1 cellular context compared by ENCODE assay signal in the genomic region with DNA sequence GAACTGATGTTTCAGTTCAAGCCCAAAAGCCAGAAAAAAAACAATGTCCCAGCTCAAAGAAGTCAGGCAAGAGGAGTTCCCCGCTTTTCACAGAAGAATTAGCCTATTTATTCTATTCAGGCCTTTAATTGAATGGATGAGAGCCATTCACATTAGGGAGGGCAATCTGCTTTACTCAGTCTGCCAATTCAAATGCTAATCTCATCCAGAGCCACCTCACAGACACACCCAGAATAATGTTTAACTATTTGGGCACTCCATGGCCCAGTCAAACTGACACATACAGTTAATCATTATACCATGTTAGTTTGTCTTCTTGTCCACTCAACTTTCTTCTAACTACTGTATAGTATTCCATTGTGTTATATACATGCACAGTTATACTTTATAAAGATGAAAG.
TF ChIP-seq lines count a peak whose summit lies in the region.

No MANE protein-coding gene starts in this region.

TF ChIP-seq in GM12878, 131 proteins besides CTCF, POLR2A, EP300 and RAD21 (continued from another document):
- TF ChIP-seq SKIL (IDR thresholded peaks at IDR 0.05; ENCODE audit: low read depth, poor library complexity, severe bottlenecking): no peak
- TF ChIP-seq MXI1 (IDR thresholded peaks at IDR 0.05; ENCODE audit: low read depth, low read length): no peak
- TF ChIP-seq MLLT1 (IDR thresholded peaks at IDR 0.05): no peak
- no peak for TF ChIP-seq NR2C1 (IDR thresholded peaks at IDR 0.05)
- no peak for TF ChIP-seq SPI1 (IDR thresholded peaks at IDR 0.05; ENCODE audit: borderline replicate concordance, insufficient read depth, low read depth, low read length)
- TF ChIP-seq SMAD5 (IDR thresholded peaks at IDR 0.05; ENCODE audit: low read depth): no peak
- TF ChIP-seq E4F1 (IDR thresholded peaks at IDR 0.05; ENCODE audit: borderline replicate concordance, partially characterized antibody): no peak
- no peak for TF ChIP-seq YY1 (IDR thresholded peaks at IDR 0.05; ENCODE audit: low read depth, low read length)
- no peak for TF ChIP-seq DPF2 (IDR thresholded peaks at IDR 0.05)
- TF ChIP-seq NR2C2 (IDR thresholded peaks at IDR 0.05; ENCODE audit: borderline replicate concordance, control insufficient read depth, insufficient read length, low read depth): no peak
- TF ChIP-seq, protein P1, sequence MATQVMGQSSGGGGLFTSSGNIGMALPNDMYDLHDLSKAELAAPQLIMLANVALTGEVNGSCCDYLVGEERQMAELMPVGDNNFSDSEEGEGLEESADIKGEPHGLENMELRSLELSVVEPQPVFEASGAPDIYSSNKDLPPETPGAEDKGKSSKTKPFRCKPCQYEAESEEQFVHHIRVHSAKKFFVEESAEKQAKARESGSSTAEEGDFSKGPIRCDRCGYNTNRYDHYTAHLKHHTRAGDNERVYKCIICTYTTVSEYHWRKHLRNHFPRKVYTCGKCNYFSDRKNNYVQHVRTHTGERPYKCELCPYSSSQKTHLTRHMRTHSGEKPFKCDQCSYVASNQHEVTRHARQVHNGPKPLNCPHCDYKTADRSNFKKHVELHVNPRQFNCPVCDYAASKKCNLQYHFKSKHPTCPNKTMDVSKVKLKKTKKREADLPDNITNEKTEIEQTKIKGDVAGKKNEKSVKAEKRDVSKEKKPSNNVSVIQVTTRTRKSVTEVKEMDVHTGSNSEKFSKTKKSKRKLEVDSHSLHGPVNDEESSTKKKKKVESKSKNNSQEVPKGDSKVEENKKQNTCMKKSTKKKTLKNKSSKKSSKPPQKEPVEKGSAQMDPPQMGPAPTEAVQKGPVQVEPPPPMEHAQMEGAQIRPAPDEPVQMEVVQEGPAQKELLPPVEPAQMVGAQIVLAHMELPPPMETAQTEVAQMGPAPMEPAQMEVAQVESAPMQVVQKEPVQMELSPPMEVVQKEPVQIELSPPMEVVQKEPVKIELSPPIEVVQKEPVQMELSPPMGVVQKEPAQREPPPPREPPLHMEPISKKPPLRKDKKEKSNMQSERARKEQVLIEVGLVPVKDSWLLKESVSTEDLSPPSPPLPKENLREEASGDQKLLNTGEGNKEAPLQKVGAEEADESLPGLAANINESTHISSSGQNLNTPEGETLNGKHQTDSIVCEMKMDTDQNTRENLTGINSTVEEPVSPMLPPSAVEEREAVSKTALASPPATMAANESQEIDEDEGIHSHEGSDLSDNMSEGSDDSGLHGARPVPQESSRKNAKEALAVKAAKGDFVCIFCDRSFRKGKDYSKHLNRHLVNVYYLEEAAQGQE (IDR thresholded peaks at IDR 0.05; ENCODE audit: low read depth, low read length): no peak
- no peak for TF ChIP-seq KAT2A (conservative IDR thresholded peaks at IDR 0.05; ENCODE audit: control insufficient read depth, low read depth, low read length)
- TF ChIP-seq NKRF (conservative IDR thresholded peaks at IDR 0.05): no peak
- TF ChIP-seq EZH2 (IDR thresholded peaks at IDR 0.05; ENCODE audit: borderline replicate concordance, control insufficient read depth, low read depth, low read length): no peak
- TF ChIP-seq, protein P2, sequence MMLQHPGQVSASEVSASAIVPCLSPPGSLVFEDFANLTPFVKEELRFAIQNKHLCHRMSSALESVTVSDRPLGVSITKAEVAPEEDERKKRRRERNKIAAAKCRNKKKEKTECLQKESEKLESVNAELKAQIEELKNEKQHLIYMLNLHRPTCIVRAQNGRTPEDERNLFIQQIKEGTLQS (IDR thresholded peaks at IDR 0.05; ENCODE audit: borderline replicate concordance, extremely low read depth, low read depth, low read length): no peak
- no peak for TF ChIP-seq SREBF2 (IDR thresholded peaks at IDR 0.05; ENCODE audit: low read length)
- no peak for TF ChIP-seq FOXM1 (IDR thresholded peaks at IDR 0.05; ENCODE audit: low read depth, low read length)
